ENCODE assay signal across 8 cellular contexts in the genomic region with DNA sequence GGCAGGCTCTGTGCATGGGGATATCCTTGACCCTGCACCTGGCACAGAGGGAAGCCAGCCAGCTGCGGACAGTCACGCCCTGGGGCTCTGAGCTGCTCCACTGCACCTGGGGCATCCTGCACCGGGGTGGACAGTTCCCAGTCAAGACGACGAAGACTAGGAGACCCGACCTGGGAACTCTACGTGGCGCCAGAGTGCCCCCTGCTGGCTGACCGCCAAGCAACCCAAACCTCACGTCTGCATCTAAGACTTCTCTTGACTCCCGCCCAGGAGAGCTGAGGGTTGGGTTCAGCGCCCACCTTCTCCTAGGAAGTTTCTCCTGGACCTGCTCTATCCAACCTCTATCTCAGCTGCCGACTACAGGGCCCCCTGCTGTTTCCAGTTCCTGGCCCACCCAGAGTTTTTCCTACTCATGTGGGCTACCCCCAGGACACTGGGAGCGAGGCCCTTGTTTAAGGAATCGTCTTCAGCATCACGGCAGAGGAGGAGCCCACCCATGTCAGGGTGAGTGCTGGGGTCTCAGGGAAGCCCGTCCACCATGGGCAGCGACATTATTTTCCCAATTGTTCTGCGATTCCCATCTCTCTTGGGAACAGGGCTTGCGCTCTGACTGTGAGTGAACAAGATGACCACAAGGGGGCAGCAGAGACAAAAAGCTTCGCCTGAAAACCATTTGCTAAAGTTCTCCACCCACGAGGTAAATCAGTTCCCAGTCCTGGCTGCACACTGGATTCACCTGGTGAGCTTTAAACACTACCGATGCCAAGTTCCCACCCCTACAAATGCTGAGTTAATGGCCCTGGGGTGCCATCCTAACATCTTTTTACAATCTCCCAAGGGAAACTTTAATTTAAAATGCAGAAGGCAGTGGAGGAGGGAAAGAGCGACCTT. TPM values are rescaled to one million over a fixed set of nuclear protein-coding genes. Genes with fewer than 3 reads are reported as not detected.
A peak's percentile ranks its signal among the peaks of the same experiment; 100 is the strongest.
DNase-seq lines count a peak whose midpoint lies in the region; ATAC-seq and TF ChIP-seq lines count a peak whose summit lies in the region.

No MANE protein-coding gene starts in this region.

- ATAC-seq in HG03025 (IDR thresholded peaks at IDR 0.05; ENCODE audit: low FRiP score, unreplicated experiment) (peak; percentile 51), GM21825 (IDR thresholded peaks at IDR 0.05; ENCODE audit: unreplicated experiment) (no peak)

- no peaks in the 10 kb centered on the region for H3K27me3 ChIP-seq in liver (ENCODE audit: control insufficient read depth in 4 of 4, insufficient read depth in 4 of 4, low read length in 3 of 4)

- peaks cover 0 to 3% (median 0%) of the 10 kb centered on the region in 4 donors for H3K4me1 ChIP-seq in liver (ENCODE audit: control insufficient read depth in 4 of 4, insufficient read depth in 4 of 4, low read length in 3 of 4)

- no peak overlapping the region for H3K27ac ChIP-seq in liver (ENCODE audit: low read depth in 1 of 2, low read length in 2 of 2)

- peak; percentile 88 for TF ChIP-seq CTCF in liver (IDR thresholded peaks at IDR 0.05; ENCODE audit: low read depth, low read length, missing input control)

- H3K36me3 ChIP-seq in liver (ENCODE audit: control insufficient read depth in 4 of 4, insufficient read depth in 3 of 4, low read depth in 1 of 4, low read length in 3 of 4) = no peaks in the 10 kb centered on the region

- TF ChIP-seq RAD21 in liver (IDR thresholded peaks at IDR 0.05) = peak; percentile 85 to 89

- DNase-seq in DMS53 treated with DMSO at 0.1 percent for 48 hours (lab: John Stamatoyannopoulos, UW; ENCODE audit: unreplicated experiment) = peak; percentile 47
- peak; percentile 82 to 85 for DNase-seq in NCI-H524 (lab: John Stamatoyannopoulos, UW)
- peak; percentile 59 for DNase-seq in activated CD4-positive, alpha-beta T cell treated with anti-CD3 and anti-CD28 coated beads, Interleukin-2, amount 50 U/mL, for 1 hour
- peak; percentile 45 to 72 for DNase-seq in dermis microvascular lymphatic vessel endothelial cell (ENCODE audit: low read depth in 2 of 2)
- peak; percentile 41 to 50 for DNase-seq in stimulated activated CD4-positive, alpha-beta T cell treated with anti-CD3 and anti-CD28 coated beads, Interleukin-4, amount 100 ng/mL, for 4 hours

- H3K9me3 ChIP-seq in liver (ENCODE audit: control insufficient read depth in 4 of 4, low read length in 3 of 4) = no peaks in the 10 kb centered on the region

- no peak overlapping the region for H3K4me3 ChIP-seq in liver (ENCODE audit: low read depth in 1 of 3, low read length in 3 of 3)

- no peak overlapping the region for H3K9ac ChIP-seq in liver (ENCODE audit: low read depth in 1 of 2, low read length in 2 of 2)

- 11% methylated on average over 24 of the region's 24 CpGs for WGBS in liver

TF ChIP-seq in liver, 16 proteins besides CTCF, POLR2A, EP300 and RAD21:
- TF ChIP-seq JUND (IDR thresholded peaks at IDR 0.05) = no peak
- TF ChIP-seq, protein P1, sequence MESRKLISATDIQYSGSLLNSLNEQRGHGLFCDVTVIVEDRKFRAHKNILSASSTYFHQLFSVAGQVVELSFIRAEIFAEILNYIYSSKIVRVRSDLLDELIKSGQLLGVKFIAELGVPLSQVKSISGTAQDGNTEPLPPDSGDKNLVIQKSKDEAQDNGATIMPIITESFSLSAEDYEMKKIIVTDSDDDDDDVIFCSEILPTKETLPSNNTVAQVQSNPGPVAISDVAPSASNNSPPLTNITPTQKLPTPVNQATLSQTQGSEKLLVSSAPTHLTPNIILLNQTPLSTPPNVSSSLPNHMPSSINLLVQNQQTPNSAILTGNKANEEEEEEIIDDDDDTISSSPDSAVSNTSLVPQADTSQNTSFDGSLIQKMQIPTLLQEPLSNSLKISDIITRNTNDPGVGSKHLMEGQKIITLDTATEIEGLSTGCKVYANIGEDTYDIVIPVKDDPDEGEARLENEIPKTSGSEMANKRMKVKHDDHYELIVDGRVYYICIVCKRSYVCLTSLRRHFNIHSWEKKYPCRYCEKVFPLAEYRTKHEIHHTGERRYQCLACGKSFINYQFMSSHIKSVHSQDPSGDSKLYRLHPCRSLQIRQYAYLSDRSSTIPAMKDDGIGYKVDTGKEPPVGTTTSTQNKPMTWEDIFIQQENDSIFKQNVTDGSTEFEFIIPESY (IDR thresholded peaks at IDR 0.05) = no peak
- TF ChIP-seq HNF4G (IDR thresholded peaks at IDR 0.05) = no peak
- no peak for TF ChIP-seq NR2F2 (IDR thresholded peaks at IDR 0.05)
- TF ChIP-seq FOXA2 (IDR thresholded peaks at IDR 0.05) = no peak
- no peak for TF ChIP-seq GABPA (IDR thresholded peaks at IDR 0.05 in 1 of 2, conservative IDR thresholded peaks at IDR 0.05 in 1 of 2)
- no peak for TF ChIP-seq SP1 (IDR thresholded peaks at IDR 0.05)
- TF ChIP-seq, protein P2, sequence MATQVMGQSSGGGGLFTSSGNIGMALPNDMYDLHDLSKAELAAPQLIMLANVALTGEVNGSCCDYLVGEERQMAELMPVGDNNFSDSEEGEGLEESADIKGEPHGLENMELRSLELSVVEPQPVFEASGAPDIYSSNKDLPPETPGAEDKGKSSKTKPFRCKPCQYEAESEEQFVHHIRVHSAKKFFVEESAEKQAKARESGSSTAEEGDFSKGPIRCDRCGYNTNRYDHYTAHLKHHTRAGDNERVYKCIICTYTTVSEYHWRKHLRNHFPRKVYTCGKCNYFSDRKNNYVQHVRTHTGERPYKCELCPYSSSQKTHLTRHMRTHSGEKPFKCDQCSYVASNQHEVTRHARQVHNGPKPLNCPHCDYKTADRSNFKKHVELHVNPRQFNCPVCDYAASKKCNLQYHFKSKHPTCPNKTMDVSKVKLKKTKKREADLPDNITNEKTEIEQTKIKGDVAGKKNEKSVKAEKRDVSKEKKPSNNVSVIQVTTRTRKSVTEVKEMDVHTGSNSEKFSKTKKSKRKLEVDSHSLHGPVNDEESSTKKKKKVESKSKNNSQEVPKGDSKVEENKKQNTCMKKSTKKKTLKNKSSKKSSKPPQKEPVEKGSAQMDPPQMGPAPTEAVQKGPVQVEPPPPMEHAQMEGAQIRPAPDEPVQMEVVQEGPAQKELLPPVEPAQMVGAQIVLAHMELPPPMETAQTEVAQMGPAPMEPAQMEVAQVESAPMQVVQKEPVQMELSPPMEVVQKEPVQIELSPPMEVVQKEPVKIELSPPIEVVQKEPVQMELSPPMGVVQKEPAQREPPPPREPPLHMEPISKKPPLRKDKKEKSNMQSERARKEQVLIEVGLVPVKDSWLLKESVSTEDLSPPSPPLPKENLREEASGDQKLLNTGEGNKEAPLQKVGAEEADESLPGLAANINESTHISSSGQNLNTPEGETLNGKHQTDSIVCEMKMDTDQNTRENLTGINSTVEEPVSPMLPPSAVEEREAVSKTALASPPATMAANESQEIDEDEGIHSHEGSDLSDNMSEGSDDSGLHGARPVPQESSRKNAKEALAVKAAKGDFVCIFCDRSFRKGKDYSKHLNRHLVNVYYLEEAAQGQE (IDR thresholded peaks at IDR 0.05) = no peak
- TF ChIP-seq, protein P3, sequence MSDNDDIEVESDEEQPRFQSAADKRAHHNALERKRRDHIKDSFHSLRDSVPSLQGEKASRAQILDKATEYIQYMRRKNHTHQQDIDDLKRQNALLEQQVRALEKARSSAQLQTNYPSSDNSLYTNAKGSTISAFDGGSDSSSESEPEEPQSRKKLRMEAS (IDR thresholded peaks at IDR 0.05) = no peak
- no peak for TF ChIP-seq EGR1 (IDR thresholded peaks at IDR 0.05; ENCODE audit: low read depth in 2 of 2)
- no peak for TF ChIP-seq FOXA1 (IDR thresholded peaks at IDR 0.05)
- no peak for TF ChIP-seq HNF4A (conservative IDR thresholded peaks at IDR 0.05)
- TF ChIP-seq RXRA (IDR thresholded peaks at IDR 0.05) = no peak
- no peak for TF ChIP-seq YY1 (IDR thresholded peaks at IDR 0.05)
- TF ChIP-seq, protein P4, sequence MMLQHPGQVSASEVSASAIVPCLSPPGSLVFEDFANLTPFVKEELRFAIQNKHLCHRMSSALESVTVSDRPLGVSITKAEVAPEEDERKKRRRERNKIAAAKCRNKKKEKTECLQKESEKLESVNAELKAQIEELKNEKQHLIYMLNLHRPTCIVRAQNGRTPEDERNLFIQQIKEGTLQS (IDR thresholded peaks at IDR 0.05) = no peak
- no peak for TF ChIP-seq TAF1 (conservative IDR thresholded peaks at IDR 0.05)

RNA-seq across cellular contexts. Expression of a gene that starts 29.3 kb away (rescaled TPM):
- total RNA-seq in dermis microvascular lymphatic vessel endothelial cell = not detected in 2 replicates
- total RNA-seq in liver = not detected
- not detected for polyA plus RNA-seq in liver

RNA-seq across cellular contexts. Expression of a gene that starts 49.5 kb away (rescaled TPM):
- total RNA-seq in dermis microvascular lymphatic vessel endothelial cell (2.4 and 3.8 TPM in 2 replicates), liver (1 to 10 TPM; 4.0 to 6.1 TPM)
- polyA plus RNA-seq in liver = 1 to 10 TPM; 1.5 to 2.3 TPM

RNA-seq across cellular contexts. Expression of a gene that starts 54.0 kb away (rescaled TPM):
- total RNA-seq in dermis microvascular lymphatic vessel endothelial cell = not detected in 2 replicates
- total RNA-seq in liver = not detected
- polyA plus RNA-seq in liver = not detected
